ENCODE assay signal across 1 cellular context in the genomic region with DNA sequence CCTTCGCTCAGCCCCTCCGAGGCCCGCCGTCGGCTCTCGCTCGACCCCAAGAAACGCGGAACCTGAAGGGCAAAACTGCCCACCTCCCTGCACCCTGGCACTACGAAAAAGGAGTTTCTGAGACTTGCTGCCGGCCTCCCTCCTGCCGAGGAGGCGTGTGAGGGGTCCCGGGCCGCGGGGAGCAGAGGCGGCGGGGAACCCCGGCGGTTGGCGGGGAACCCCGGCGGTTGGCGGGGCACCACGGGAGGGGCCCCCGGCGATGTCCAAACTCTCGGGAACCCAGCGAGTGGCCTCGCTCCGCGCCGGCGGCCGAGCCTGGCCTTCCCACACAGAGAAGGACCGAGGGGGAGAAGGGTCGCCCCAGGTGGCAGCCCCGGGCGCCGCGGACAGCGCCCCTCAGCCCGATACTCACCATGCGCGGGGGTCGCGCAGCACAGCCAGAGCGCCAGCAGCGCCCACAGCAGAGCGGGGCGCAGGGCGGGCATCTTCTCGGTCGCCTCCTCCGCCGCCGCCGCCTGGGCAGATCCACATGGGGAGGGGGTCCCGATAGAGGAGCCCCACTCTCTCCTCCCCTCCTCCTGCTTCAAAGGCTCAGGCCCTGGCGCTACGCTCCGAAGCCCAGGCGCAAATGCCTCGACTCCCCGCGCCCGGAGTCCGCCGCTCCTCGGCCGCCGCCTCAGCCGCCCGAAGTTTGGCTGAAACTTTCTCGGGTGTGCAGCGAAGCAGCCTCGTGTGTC.
A peak's percentile ranks its signal among the peaks of the same experiment; 100 is the strongest.
TF ChIP-seq lines count a peak whose summit lies in the region.

No MANE protein-coding gene starts in this region.

TF ChIP-seq in HepG2, 621 proteins besides CTCF, POLR2A, EP300 and RAD21:
- TF ChIP-seq, protein P1, sequence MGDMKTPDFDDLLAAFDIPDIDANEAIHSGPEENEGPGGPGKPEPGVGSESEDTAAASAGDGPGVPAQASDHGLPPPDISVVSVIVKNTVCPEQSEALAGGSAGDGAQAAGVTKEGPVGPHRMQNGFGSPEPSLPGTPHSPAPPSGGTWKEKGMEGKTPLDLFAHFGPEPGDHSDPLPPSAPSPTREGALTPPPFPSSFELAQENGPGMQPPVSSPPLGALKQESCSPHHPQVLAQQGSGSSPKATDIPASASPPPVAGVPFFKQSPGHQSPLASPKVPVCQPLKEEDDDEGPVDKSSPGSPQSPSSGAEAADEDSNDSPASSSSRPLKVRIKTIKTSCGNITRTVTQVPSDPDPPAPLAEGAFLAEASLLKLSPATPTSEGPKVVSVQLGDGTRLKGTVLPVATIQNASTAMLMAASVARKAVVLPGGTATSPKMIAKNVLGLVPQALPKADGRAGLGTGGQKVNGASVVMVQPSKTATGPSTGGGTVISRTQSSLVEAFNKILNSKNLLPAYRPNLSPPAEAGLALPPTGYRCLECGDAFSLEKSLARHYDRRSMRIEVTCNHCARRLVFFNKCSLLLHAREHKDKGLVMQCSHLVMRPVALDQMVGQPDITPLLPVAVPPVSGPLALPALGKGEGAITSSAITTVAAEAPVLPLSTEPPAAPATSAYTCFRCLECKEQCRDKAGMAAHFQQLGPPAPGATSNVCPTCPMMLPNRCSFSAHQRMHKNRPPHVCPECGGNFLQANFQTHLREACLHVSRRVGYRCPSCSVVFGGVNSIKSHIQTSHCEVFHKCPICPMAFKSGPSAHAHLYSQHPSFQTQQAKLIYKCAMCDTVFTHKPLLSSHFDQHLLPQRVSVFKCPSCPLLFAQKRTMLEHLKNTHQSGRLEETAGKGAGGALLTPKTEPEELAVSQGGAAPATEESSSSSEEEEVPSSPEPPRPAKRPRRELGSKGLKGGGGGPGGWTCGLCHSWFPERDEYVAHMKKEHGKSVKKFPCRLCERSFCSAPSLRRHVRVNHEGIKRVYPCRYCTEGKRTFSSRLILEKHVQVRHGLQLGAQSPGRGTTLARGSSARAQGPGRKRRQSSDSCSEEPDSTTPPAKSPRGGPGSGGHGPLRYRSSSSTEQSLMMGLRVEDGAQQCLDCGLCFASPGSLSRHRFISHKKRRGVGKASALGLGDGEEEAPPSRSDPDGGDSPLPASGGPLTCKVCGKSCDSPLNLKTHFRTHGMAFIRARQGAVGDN (CRISPR knock-in tag; IDR thresholded peaks at IDR 0.05): peak; percentile 31
- peak; percentile 19; the same call in 1 of the 2 replicates for TF ChIP-seq GABPB1 (CRISPR knock-in tag; IDR thresholded peaks at IDR 0.05)
TF ChIP-seq in HepG2: peak in this region for 2; not testable (repeated sequence) for 619.
